In the genomic region with DNA sequence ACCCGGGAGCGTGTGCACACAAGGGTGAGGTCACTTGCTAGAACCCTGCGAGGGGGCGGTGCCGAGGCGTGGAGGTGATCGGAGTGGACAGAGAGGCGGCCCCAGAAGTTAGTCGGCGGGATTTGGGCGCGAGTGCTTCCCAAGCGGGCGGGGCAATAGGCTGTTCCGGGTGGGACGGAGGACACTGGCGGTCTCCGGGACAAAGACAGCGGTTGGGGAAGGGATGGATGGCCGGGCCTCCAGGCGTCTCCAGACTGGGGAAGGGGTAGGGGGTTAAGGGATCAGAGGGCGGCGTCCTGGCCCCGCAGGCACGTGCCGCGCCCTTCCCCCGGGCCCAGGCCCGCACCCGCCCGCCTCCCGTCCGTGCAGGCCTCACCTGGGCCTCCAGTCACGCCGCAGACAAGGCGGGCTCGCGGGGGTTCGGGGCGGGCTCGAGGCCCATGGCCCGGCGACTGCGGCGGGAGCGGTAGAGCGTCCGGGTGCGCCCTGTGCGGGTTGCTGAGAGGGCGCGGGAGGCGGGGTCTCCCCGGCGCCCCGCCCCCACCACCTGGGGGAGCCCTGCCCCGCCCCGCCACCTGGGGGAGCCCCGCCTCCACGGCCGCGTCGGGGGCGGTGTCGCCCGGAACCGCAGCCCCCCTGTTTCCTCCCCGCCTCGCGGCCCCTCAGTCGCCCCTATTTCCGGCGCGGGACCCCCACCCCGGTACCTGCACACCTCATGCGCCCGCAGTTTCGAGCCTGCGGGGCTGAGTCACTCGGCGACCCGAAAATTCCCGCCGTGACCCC, we compare ENCODE assay signal across 8 cellular contexts. TPM values are rescaled to one million over a fixed set of nuclear protein-coding genes. Genes with fewer than 3 reads are reported as not detected.
DNase-seq lines count a peak whose midpoint lies in the region; ATAC-seq and TF ChIP-seq lines count a peak whose summit lies in the region.

TSS of gene LPAR2 (minus strand) at position 505 of the 783 bp plus-strand sequence. CDS start 945 bp downstream, outside the sequence.

- ATAC-seq in GM19328 (IDR thresholded peaks at IDR 0.05; ENCODE audit: unreplicated experiment) = peak; percentile 66

- peaks cover 6% of the 10 kb centered on the region; the same call in 1 of the 2 replicates for H3K36me3 ChIP-seq in BJ (ENCODE audit: control insufficient read depth, insufficient read depth, low read length)
- no peaks in the 10 kb centered on the region for H3K36me3 ChIP-seq in mucosa of stomach (ENCODE audit: control insufficient read depth, insufficient read depth, low read length)
- no peaks in the 10 kb centered on the region; the same call in 1 of the 2 replicates for H3K36me3 ChIP-seq in HAP-1 (replicated peaks)

- peak within 1 kb of the TSS in 4 of 59 donors; percentile 7 to 27 (median 20) for H3K27ac ChIP-seq in dorsolateral prefrontal cortex

- intact Hi-C loops in dorsolateral prefrontal cortex (cut with DNase I) = no loop called here

- POLR2A ChIA-PET in BJ (lab: Charles Lee) = no interaction called here

- H3K9ac ChIP-seq in mucosa of stomach (ENCODE audit: low read length) = peak within 1 kb of the TSS; percentile 84

- H3K4me1 ChIP-seq in mucosa of stomach (ENCODE audit: control insufficient read depth, insufficient read depth, low read length) = peaks cover 13% of the 10 kb centered on the region
- H3K4me1 ChIP-seq in HAP-1 = no peaks in the 10 kb centered on the region

- DNase-seq in BJ (ENCODE audit: low read depth) (no peak), LNCaP clone FGC (ENCODE audit: low read depth) (peak; percentile 34), dorsolateral prefrontal cortex (no peak), HAP-1 (ENCODE audit: low spot score in 2 of 2) (no peak)
- DNase-seq in activated CD4-positive, alpha-beta T cell treated with anti-CD3 and anti-CD28 coated beads for 48 hours = peak; percentile 68
- DNase-seq in stimulated activated naive CD4-positive, alpha-beta T cell (lab: John Stamatoyannopoulos, UW) = peak; percentile 70 to 87 (median 76)

- in situ Hi-C loops in HAP-1 (cut with MboI; ENCODE audit: low sequenced_read_pairs) = no loop called here

- H3K4me3 ChIP-seq in BJ (ENCODE audit: low read depth, low read length) = peak within 1 kb of the TSS; percentile 37
- H3K4me3 ChIP-seq in LNCaP clone FGC (ENCODE audit: low read depth, low read length) = peak within 1 kb of the TSS; percentile 68
- peak within 1 kb of the TSS; percentile 18 to 65 (median 50) for H3K4me3 ChIP-seq in dorsolateral prefrontal cortex
- H3K4me3 ChIP-seq in mucosa of stomach (ENCODE audit: low read length) = peak within 1 kb of the TSS; percentile 46
- H3K4me3 ChIP-seq in HAP-1 = no peak within 1 kb of the TSS

- H3K9me3 ChIP-seq in mucosa of stomach (ENCODE audit: control insufficient read depth, low read length) = no peaks in the 10 kb centered on the region
- H3K9me3 ChIP-seq in HAP-1 = no peaks in the 10 kb centered on the region

- no peak for TF ChIP-seq CTCF in BJ (IDR thresholded peaks at IDR 0.05; ENCODE audit: insufficient read depth, low read depth, low read length)
- TF ChIP-seq CTCF in LNCaP clone FGC (IDR thresholded peaks at IDR 0.05; ENCODE audit: control insufficient read depth, extremely low read depth, insufficient read depth) = no peak
- no peak for TF ChIP-seq CTCF in dorsolateral prefrontal cortex (IDR thresholded peaks at IDR 0.05 in 54 of 56, conservative IDR thresholded peaks at IDR 0.05 in 2 of 56; ENCODE audit: low read depth in 1 of 56, partially characterized antibody in 56 of 56)

- H3K27me3 ChIP-seq in BJ (ENCODE audit: control insufficient read depth, insufficient read depth, low read length) (no peaks in the 10 kb centered on the region), dorsolateral prefrontal cortex (peaks cover 0 to 14% (median 0%) of the 10 kb centered on the region in 45 donors), mucosa of stomach (ENCODE audit: control insufficient read depth, insufficient read depth, low read length) (no peaks in the 10 kb centered on the region), HAP-1 (ENCODE audit: low read depth) (no peaks in the 10 kb centered on the region)

- CTCF ChIA-PET in BJ (lab: Yijun Ruan, JAX) = interaction anchor here (3.1 kb wide), 1 partner anchor 96 kb away, joined by 17 read pairs; no protein-coding TSS in a partner anchor

RNA-seq across cellular contexts. Expression of gene LPAR2, which starts in this region (rescaled TPM):
- polyA plus RNA-seq in BJ (2011; rRNA removed) = 2.1 and 2.4 TPM in 2 replicates
- 0.82 and 2.2 TPM in 2 replicates for polyA minus RNA-seq in BJ (2011; rRNA and poly(A)+ RNA removed)
- total RNA-seq in dorsolateral prefrontal cortex = 10 to 100 TPM in 31 of 120 experiments, 1 to 10 TPM in 89; 1.9 to 15.8 (median 8.2) TPM

Comparison
In these comparisons a context has a peak if more than half of its experiments do, and no peak if none do; other contexts are left out.
1. DNase-seq: peak in LNCaP clone FGC (single experiment), activated CD4-positive, alpha-beta T cell treated with anti-CD3 and anti-CD28 coated beads for 48 hours (single experiment) and stimulated activated naive CD4-positive, alpha-beta T cell (6 of 6); none in BJ (single experiment), dorsolateral prefrontal cortex (0 of 10) and HAP-1 (0 of 2).